In genomic region chr21:21813295-21813694, GRCh38 we compare ENCODE assay signal across 28 cellular contexts.
"Had no signal": no experiment of that assay in that cellular context is flagged by ENCODE, and none has a peak within 500 bp of the region (broad histone marks: within the 10 kb centered on the region; RNA-seq: fewer than 3 reads in every experiment).

No MANE protein-coding gene starts in this region.

- H3K27ac Mint-ChIP-seq: immature natural killer cell; mesothelial cell of epicardium; naive B cell; natural killer cell; nephron progenitor cell; neural progenitor cell; progenitor cell of endocrine pancreas; stimulated activated naive B cell treated with anti-CD40 and anti-IgM and Interleukin-4, amounts not matched to agents 10 μg/mL and 1 μg/mL and 100 μg/mL, for 72 hours had no signal

- H3K27me3 ChIP-seq: neural progenitor cell, neutrophil, ovary, right atrium auricular region, right lobe of liver, stomach, suprapubic skin, tibial artery, upper lobe of right lung had no signal

- H3K27ac ChIP-seq: left ventricle myocardium inferior, neural progenitor cell, neutrophil, ovary, right atrium auricular region, right lobe of liver, stomach, suprapubic skin, thoracic aorta, tibial artery, upper lobe of right lung had no signal

- H3K4me3 Mint-ChIP-seq: immature natural killer cell; mesothelial cell of epicardium; naive B cell; natural killer cell; nephron progenitor cell; neural progenitor cell; stimulated activated naive B cell treated with anti-CD40 and anti-IgM and Interleukin-4, amounts not matched to agents 10 μg/mL and 1 μg/mL and 100 μg/mL, for 72 hours had no signal

- H3K27me3 Mint-ChIP-seq: naive B cell; progenitor cell of endocrine pancreas; stimulated activated naive B cell treated with anti-CD40 and anti-IgM and Interleukin-4, amounts not matched to agents 10 μg/mL and 1 μg/mL and 100 μg/mL, for 72 hours had no signal

- H3K9me3 ChIP-seq: left ventricle myocardium inferior, neutrophil, ovary, right atrium auricular region, right lobe of liver, stomach, suprapubic skin, thoracic aorta, tibial artery, upper lobe of right lung had no signal

- H3K4me2 ChIP-seq: neural progenitor cell, smooth muscle cell had no signal

- H3K4me3 ChIP-seq: left ventricle myocardium inferior, lung, neural progenitor cell, ovary, right atrium auricular region, right lobe of liver, smooth muscle cell, stomach, suprapubic skin, thoracic aorta, tibial artery, upper lobe of right lung had no signal

- H3K4me1 Mint-ChIP-seq: immature natural killer cell; naive B cell; natural killer cell; nephron progenitor cell; neural progenitor cell; stimulated activated naive B cell treated with anti-CD40 and anti-IgM and Interleukin-4, amounts not matched to agents 10 μg/mL and 1 μg/mL and 100 μg/mL, for 72 hours had no signal

- H3K36me3 ChIP-seq: left ventricle myocardium inferior, neural progenitor cell, neutrophil, ovary, right atrium auricular region, right lobe of liver, stomach, suprapubic skin, thoracic aorta, tibial artery, upper lobe of right lung had no signal

- DNase-seq: hypothalamus; immature natural killer cell; islet precursor cell; left ventricle myocardium inferior; mesendoderm; naive B cell; natural killer cell; nephron progenitor cell; occipital lobe; ovary; right lobe of liver; stimulated activated CD4-positive, alpha-beta T cell treated with anti-CD3 and anti-CD28 coated beads, Interleukin-2, amount 100 ng/mL, for 24 hours; stimulated activated CD4-positive, alpha-beta T cell treated with anti-CD3 and anti-CD28 coated beads, Interleukin-4, amount 100 ng/mL, for 1 hour; stimulated activated naive B cell treated with anti-CD40 and anti-IgM and Interleukin-4, amounts not matched to agents 10 μg/mL and 1 μg/mL and 100 μg/mL, for 72 hours; stimulated activated naive CD8-positive, alpha-beta T cell treated with anti-CD3 and anti-CD28 coated beads, Interleukin-15, Interleukin-2, amounts not matched to agents 100 U/mL and 50 U/mL, for 24 hours; stomach; tibial artery; trophoblast cell; upper lobe of right lung had no signal

- H3K4me1 ChIP-seq: left ventricle myocardium inferior, neural progenitor cell, right atrium auricular region, right lobe of liver, stomach, suprapubic skin, tibial artery, upper lobe of right lung had no signal

- H3K36me3 Mint-ChIP-seq: mesothelial cell of epicardium; naive B cell; neural progenitor cell; stimulated activated naive B cell treated with anti-CD40 and anti-IgM and Interleukin-4, amounts not matched to agents 10 μg/mL and 1 μg/mL and 100 μg/mL, for 72 hours had no signal

- H3K9me3 Mint-ChIP-seq: nephron progenitor cell; neural progenitor cell; stimulated activated naive B cell treated with anti-CD40 and anti-IgM and Interleukin-4, amounts not matched to agents 10 μg/mL and 1 μg/mL and 100 μg/mL, for 72 hours had no signal

- H2AFZ ChIP-seq: neural progenitor cell had no signal
